In genomic region chr20:52178691-52179090, GRCh38 we compare ENCODE assay signal across 23 cellular contexts.
"Had no signal": no experiment of that assay in that cellular context is flagged by ENCODE, and none has a peak within 500 bp of the region (broad histone marks: within the 10 kb centered on the region; RNA-seq: fewer than 3 reads in every experiment).

No MANE protein-coding gene starts in this region.

- H3K9me3 Mint-ChIP-seq: activated naive CD4-positive, alpha-beta T cell treated with anti-CD3 and anti-CD28 coated beads, Interleukin-2, amount 10 ng/mL, durations not matched to agents 7 days and 5 days; activated T-cell treated with anti-CD3 and anti-CD28 coated beads, Interleukin-2, amount 50 U/mL, for 4 hours; activated T-helper 2 cell treated with anti-CD3 and anti-CD28 coated beads, Interferon-gamma antibody, Interleukin-2, Interleukin-4, amounts not matched to agents 10 μg/mL and 5 μg/mL and 100 μg/mL, durations not matched to agents 14 hours and 24 hours and 36 hours; central memory CD8-positive, alpha-beta T cell; T-helper 1 cell treated with Interleukin-12 subunit alpha and Interleukin-12 subunit beta and Interleukin-4 antibody, amounts not matched to agents 30 μg/mL and 1 μg/mL, for 36 hours; WTC11 had no signal

- DNase-seq: activated CD4-positive, alpha-beta T cell treated with anti-CD3 and anti-CD28 coated beads, Interleukin-2, amount 50 U/mL, for 4 hours; activated CD4-positive, CD25-positive, alpha-beta regulatory T cell treated with anti-CD3 and anti-CD28 coated beads, Interleukin-2, amount 50 U/mL, for 72 hours; activated CD8-positive, alpha-beta T cell treated with anti-CD3 and anti-CD28 coated beads, Interleukin-2, amount 10 ng/mL, durations not matched to agents 7 days and 5 days; activated gamma-delta T cell treated with Interleukin-2 at 50 U/mL for 16 hours; activated naive CD4-positive, alpha-beta T cell treated with anti-CD3 and anti-CD28 coated beads, Interleukin-2, amount 10 ng/mL, durations not matched to agents 7 days and 5 days; activated T-cell treated with anti-CD3 and anti-CD28 coated beads, Interleukin-2, amount 50 U/mL, for 4 hours; amygdala; Kasumi-1; NCI-H1048; NCI-H1417; NCI-H1930; NCI-H2107; NCI-H510A treated with DMSO at 0.1 percent for 48 hours; NCI-H69; PC-3; SHP77 treated with DMSO at 0.1 percent for 48 hours had no signal

- H3K4me3 Mint-ChIP-seq: activated CD8-positive, alpha-beta memory T cell treated with anti-CD3 and anti-CD28 coated beads, Interleukin-2, amount 10 ng/mL, durations not matched to agents 7 days and 5 days; activated CD8-positive, alpha-beta T cell treated with anti-CD3 and anti-CD28 coated beads, Interleukin-2, amount 10 ng/mL, durations not matched to agents 7 days and 5 days; activated naive CD4-positive, alpha-beta T cell treated with anti-CD3 and anti-CD28 coated beads, Interleukin-2, amount 10 ng/mL, durations not matched to agents 7 days and 5 days; activated T-cell treated with anti-CD3 and anti-CD28 coated beads, Interleukin-2, amount 50 U/mL, for 4 hours; brain; central memory CD8-positive, alpha-beta T cell; T-helper 1 cell treated with Interleukin-12 subunit alpha and Interleukin-12 subunit beta and Interleukin-4 antibody, amounts not matched to agents 30 μg/mL and 1 μg/mL, for 36 hours; WTC11 had no signal

- H3K4me1 Mint-ChIP-seq: activated naive CD4-positive, alpha-beta T cell treated with anti-CD3 and anti-CD28 coated beads, Interleukin-2, amount 10 ng/mL, durations not matched to agents 7 days and 5 days; brain; central memory CD8-positive, alpha-beta T cell had no signal

- H3K27me3 Mint-ChIP-seq: activated CD8-positive, alpha-beta memory T cell treated with anti-CD3 and anti-CD28 coated beads, Interleukin-2, amount 10 ng/mL, durations not matched to agents 7 days and 5 days; activated naive CD4-positive, alpha-beta T cell treated with anti-CD3 and anti-CD28 coated beads, Interleukin-2, amount 10 ng/mL, durations not matched to agents 7 days and 5 days; brain; central memory CD8-positive, alpha-beta T cell had no signal

- H3K27ac Mint-ChIP-seq: activated CD8-positive, alpha-beta T cell treated with anti-CD3 and anti-CD28 coated beads, Interleukin-2, amount 10 ng/mL, durations not matched to agents 7 days and 5 days; activated naive CD4-positive, alpha-beta T cell treated with anti-CD3 and anti-CD28 coated beads, Interleukin-2, amount 10 ng/mL, durations not matched to agents 7 days and 5 days; brain; T-helper 1 cell treated with Interleukin-12 subunit alpha and Interleukin-12 subunit beta and Interleukin-4 antibody, amounts not matched to agents 30 μg/mL and 1 μg/mL, for 36 hours; WTC11 had no signal

- H3K4me3 ChIP-seq: K562 had no signal

- ATAC-seq: activated CD8-positive, alpha-beta T cell treated with anti-CD3 and anti-CD28 coated beads, Interleukin-2, amount 10 ng/mL, durations not matched to agents 7 days and 5 days; K562; PC-3; WTC11 had no signal
